Comparison of ENCODE assay signal across 19 cellular contexts in genomic region chr1:41535236-41535720, GRCh38. TPM values are rescaled to one million over a fixed set of nuclear protein-coding genes. Genes with fewer than 3 reads are reported as not detected.
A peak's percentile ranks its signal among the peaks of the same experiment; 100 is the strongest.
DNase-seq lines count a peak whose midpoint lies in the region; ATAC-seq and TF ChIP-seq lines count a peak whose summit lies in the region.
"Had no signal": no experiment of that assay in that cellular context is flagged by ENCODE, and none has a peak within 500 bp of the region (broad histone marks: within the 10 kb centered on the region; RNA-seq: fewer than 3 reads in every experiment).

No MANE protein-coding gene starts in this region.

- TF ChIP-seq CTCF in chondrocyte (IDR thresholded peaks at IDR 0.05) (no peak), neural crest cell (conservative IDR thresholded peaks at IDR 0.05) (no peak), uterus (IDR thresholded peaks at IDR 0.05) (no peak)

- no peaks in the 10 kb centered on the region for H3K36me3 ChIP-seq in uterus

- peaks cover 0 to 10% of the 10 kb centered on the region in 2 donors for H3K4me1 ChIP-seq in uterus

- no peaks in the 10 kb centered on the region for H3K9me3 Mint-ChIP-seq in chondrocyte (ENCODE audit: low read depth)
- peaks cover 4% of the 10 kb centered on the region for H3K9me3 Mint-ChIP-seq in neural crest cell
- H3K9me3 Mint-ChIP-seq in activated CD8-positive, alpha-beta T cell treated with anti-CD3 and anti-CD28 coated beads, Interleukin-2, amount 10 ng/mL, durations not matched to agents 7 days and 5 days (ENCODE audit: insufficient read depth), result no peaks in the 10 kb centered on the region
- H3K9me3 Mint-ChIP-seq: CD8-positive, alpha-beta memory T cell had no signal

- no peaks in the 10 kb centered on the region for H3K27me3 ChIP-seq in uterus

- intact Hi-C loops in cardiac septum (cut with DNase I), result no loop called here
- intact Hi-C loops in Right ventricle myocardium inferior (cut with DNase I), result no loop called here
- intact Hi-C loops in uterus (cut with DNase I; ENCODE audit: low total_unique reads), result no loop called here

- no peak for TF ChIP-seq POLR2A in uterus (IDR thresholded peaks at IDR 0.05)

- H3K36me3 Mint-ChIP-seq in chondrocyte (ENCODE audit: low read depth) (no peaks in the 10 kb centered on the region), neural crest cell (ENCODE audit: low read depth) (no peaks in the 10 kb centered on the region)
- no peaks in the 10 kb centered on the region for H3K36me3 Mint-ChIP-seq in activated CD8-positive, alpha-beta T cell treated with anti-CD3 and anti-CD28 coated beads, Interleukin-2, amount 10 ng/mL, durations not matched to agents 7 days and 5 days (ENCODE audit: low read depth)

- POLR2A ChIA-PET in activated CD8-positive, alpha-beta T cell treated with anti-CD3 and anti-CD28 coated beads, Interleukin-2, amount 10 ng/mL, durations not matched to agents 7 days and 5 days (lab: Charles Lee), result no interaction called here

- no peak overlapping the region for H3K4me3 ChIP-seq in uterus
- H3K4me3 ChIP-seq: GM23338 had no signal

- H3K27ac ChIP-seq in uterus, result no peak overlapping the region

- H3K27ac Mint-ChIP-seq in chondrocyte (ENCODE audit: unreplicated experiment) (no peak overlapping the region), neural crest cell (ENCODE audit: unreplicated experiment) (peak overlapping the region; percentile 37)
- no peak overlapping the region for H3K27ac Mint-ChIP-seq in activated CD8-positive, alpha-beta T cell treated with anti-CD3 and anti-CD28 coated beads, Interleukin-2, amount 10 ng/mL, durations not matched to agents 7 days and 5 days
- H3K27ac Mint-ChIP-seq: B cell; CD8-positive, alpha-beta memory T cell; GM23338 had no signal

- DNase-seq in cardiac septum (ENCODE audit: low spot score), result peak; percentile 71
- no peak for DNase-seq in Right ventricle myocardium inferior (ENCODE audit: missing footprints)
- DNase-seq in chondrocyte (ENCODE audit: low spot score), result peak; percentile 52
- DNase-seq in neural crest cell (ENCODE audit: low read depth, low spot score), result no peak
- peak; percentile 4 to 5 for DNase-seq in uterus
- no peak for DNase-seq in NCI-H82 (lab: John Stamatoyannopoulos, UW)
- no peak for DNase-seq in activated CD8-positive, alpha-beta T cell treated with anti-CD3 and anti-CD28 coated beads, Interleukin-2, amount 10 ng/mL, durations not matched to agents 7 days and 5 days
- DNase-seq: CD8-positive, alpha-beta memory T cell; DND-41; GDM1; NCI-H1417; NCI-H1930; NCI-H2171 treated with DMSO at 0.1 percent for 48 hours; NCI-H774 had no signal

- H3K4me1 Mint-ChIP-seq in chondrocyte (ENCODE audit: low read depth) (peaks cover 32% of the 10 kb centered on the region), neural crest cell (no peaks in the 10 kb centered on the region)
- H3K4me1 Mint-ChIP-seq in activated CD8-positive, alpha-beta T cell treated with anti-CD3 and anti-CD28 coated beads, Interleukin-2, amount 10 ng/mL, durations not matched to agents 7 days and 5 days (ENCODE audit: low read depth), result no peaks in the 10 kb centered on the region
- H3K4me1 Mint-ChIP-seq: GM23338 had no signal

- peaks cover 8% of the 10 kb centered on the region for H3K27me3 Mint-ChIP-seq in chondrocyte (ENCODE audit: low read depth)
- peaks cover 3% of the 10 kb centered on the region for H3K27me3 Mint-ChIP-seq in neural crest cell (ENCODE audit: low read depth)
- H3K27me3 Mint-ChIP-seq in activated CD8-positive, alpha-beta T cell treated with anti-CD3 and anti-CD28 coated beads, Interleukin-2, amount 10 ng/mL, durations not matched to agents 7 days and 5 days (ENCODE audit: low read depth), result no peaks in the 10 kb centered on the region
- H3K27me3 Mint-ChIP-seq: B cell; CD8-positive, alpha-beta memory T cell had no signal

- ATAC-seq in Right ventricle myocardium inferior, result no peak
- no peak for ATAC-seq in activated CD8-positive, alpha-beta T cell treated with anti-CD3 and anti-CD28 coated beads, Interleukin-2, amount 10 ng/mL, durations not matched to agents 7 days and 5 days
- ATAC-seq: GM23338, Panc1 had no signal

- H3K9me3 ChIP-seq in uterus, result no peaks in the 10 kb centered on the region

- CTCF ChIA-PET in activated CD8-positive, alpha-beta T cell treated with anti-CD3 and anti-CD28 coated beads, Interleukin-2, amount 10 ng/mL, durations not matched to agents 7 days and 5 days (lab: Charles Lee), result no interaction called here

- H3K4me3 Mint-ChIP-seq in chondrocyte (ENCODE audit: unreplicated experiment) (no peak overlapping the region), neural crest cell (no peak overlapping the region)
- H3K4me3 Mint-ChIP-seq in activated CD8-positive, alpha-beta T cell treated with anti-CD3 and anti-CD28 coated beads, Interleukin-2, amount 10 ng/mL, durations not matched to agents 7 days and 5 days, result no peak overlapping the region
- H3K4me3 Mint-ChIP-seq: B cell; CD8-positive, alpha-beta memory T cell; GM23338 had no signal

RNA-seq across cellular contexts. Expression of gene EDN2, which starts 50.8 kb away (rescaled TPM):
- total RNA-seq in cardiac septum (1.1 TPM), Right ventricle myocardium inferior (not detected), chondrocyte (0.38 to 4.2 TPM (median 0.80 TPM) in 3 replicates), neural crest cell (not detected in 2 replicates), uterus (1 to 10 TPM in 2 of 4 donors, not detected in 2; 1.6 to 3.7 TPM)
- not detected for total RNA-seq in activated CD8-positive, alpha-beta T cell treated with anti-CD3 and anti-CD28 coated beads, Interleukin-2, amount 10 ng/mL, durations not matched to agents 7 days and 5 days
- total RNA-seq: B cell; CD8-positive, alpha-beta memory T cell; GM23338; HT1080; NCI-H460 had no signal

Comparison
In these comparisons a context has a peak if more than half of its experiments do, and no peak if none do; other contexts are left out.
1. DNase-seq: peak in cardiac septum (single experiment), chondrocyte (single experiment) and uterus (2 of 2); none in Right ventricle myocardium inferior (single experiment), neural crest cell (single experiment), NCI-H82 (single experiment) and activated CD8-positive, alpha-beta T cell treated with anti-CD3 and anti-CD28 coated beads, Interleukin-2, amount 10 ng/mL, durations not matched to agents 7 days and 5 days (single experiment).